Comparison of ENCODE assay signal across 8 cellular contexts in the genomic region with DNA sequence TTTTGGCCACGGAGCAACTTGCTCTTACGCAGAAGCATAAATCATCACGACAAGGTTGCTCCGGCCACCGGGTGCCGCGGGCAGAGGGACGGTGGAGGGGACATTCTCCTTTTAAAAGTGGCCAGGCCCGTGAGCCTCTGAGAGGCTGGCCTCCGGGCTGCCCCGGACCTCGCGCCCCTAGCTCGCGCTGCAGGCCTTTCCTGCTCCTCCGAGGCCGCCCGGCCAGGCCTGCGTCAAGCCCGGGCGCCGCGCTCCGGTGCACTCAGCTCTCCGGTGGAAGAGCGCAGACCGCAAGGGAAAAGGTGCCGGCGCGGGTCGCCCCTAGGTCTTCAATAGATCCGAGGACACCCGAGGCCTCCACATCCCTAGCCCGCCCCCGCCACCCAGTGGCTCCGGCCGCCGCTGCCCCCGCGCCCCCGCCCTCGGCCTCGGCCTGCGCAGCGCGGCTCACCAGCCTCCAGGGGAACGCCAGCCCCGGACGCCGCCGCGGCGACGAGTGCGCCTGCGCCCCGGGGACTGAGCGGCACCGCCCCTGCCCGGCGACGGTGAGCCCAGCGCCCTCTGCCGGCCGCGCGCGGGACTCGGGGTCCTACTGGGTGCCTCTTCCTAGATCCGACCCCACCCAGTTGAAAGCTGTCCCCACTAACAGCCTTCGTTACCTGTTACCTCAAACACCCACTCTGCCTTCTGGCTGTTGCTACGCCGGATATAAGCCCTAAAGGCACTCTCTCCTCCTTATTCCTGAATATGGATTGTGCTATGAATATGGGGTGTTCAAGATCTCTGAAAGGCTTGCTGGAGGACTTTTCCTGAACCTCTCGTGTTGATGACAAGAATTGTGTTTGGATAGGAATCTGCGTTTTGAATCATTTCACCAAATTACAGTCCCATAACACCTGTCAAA. TPM values are rescaled to one million over a fixed set of nuclear protein-coding genes. Genes with fewer than 3 reads are reported as not detected.
DNase-seq lines count a peak whose midpoint lies in the region; ATAC-seq and TF ChIP-seq lines count a peak whose summit lies in the region.

Gene LYRM9, minus strand, starts transcription at position 500 of the 904 bp plus-strand sequence. CDS start 10,671 bp downstream, outside the sequence.

- H3K4me1 ChIP-seq in GM23338 (ENCODE audit: insufficient read depth): peaks cover 70% of the 10 kb centered on the region
- peaks cover 4% of the 10 kb centered on the region for H3K4me1 ChIP-seq in RWPE2 (ENCODE audit: insufficient read depth, poor library complexity, severe bottlenecking)
- H3K4me1 ChIP-seq in neural progenitor cell: peaks cover 43% of the 10 kb centered on the region

- ATAC-seq in GM23338 (peak; percentile 86), RWPE2 (ENCODE audit: low read depth) (peak; percentile 98)

- H3K27ac Mint-ChIP-seq in GM23338 (peak within 1 kb of the TSS; percentile 39; the same call in 1 of the 2 replicates), neural progenitor cell (peak within 1 kb of the TSS; percentile 61)

- no peaks in the 10 kb centered on the region for H3K79me2 ChIP-seq in GM23338 (replicated peaks; ENCODE audit: insufficient read depth)
- H3K79me2 ChIP-seq in neural progenitor cell (ENCODE audit: low read depth): no peaks in the 10 kb centered on the region

- H3K36me3 ChIP-seq in GM23338 (ENCODE audit: insufficient read depth): no peaks in the 10 kb centered on the region
- H3K36me3 ChIP-seq in RWPE2 (ENCODE audit: low read depth): no peaks in the 10 kb centered on the region
- H3K36me3 ChIP-seq in neural progenitor cell: no peaks in the 10 kb centered on the region

- H3K27me3 ChIP-seq in GM23338 (ENCODE audit: insufficient read depth): peaks cover 9% of the 10 kb centered on the region
- H3K27me3 ChIP-seq in RWPE2 (ENCODE audit: insufficient read depth, poor library complexity, severe bottlenecking): no peaks in the 10 kb centered on the region
- H3K27me3 ChIP-seq in neural progenitor cell: peaks cover 16% of the 10 kb centered on the region

- TF ChIP-seq CTCF in GM23338 (conservative IDR thresholded peaks at IDR 0.05; ENCODE audit: low read depth in 2 of 2) (peak; percentile 73 to 83), LNCaP clone FGC (IDR thresholded peaks at IDR 0.05; ENCODE audit: control insufficient read depth, extremely low read depth, insufficient read depth) (peak; percentile 91), RWPE2 (IDR thresholded peaks at IDR 0.05; ENCODE audit: poor library complexity, severe bottlenecking) (peak; percentile 99), foreskin fibroblast (IDR thresholded peaks at IDR 0.05; ENCODE audit: low read depth, low read length) (peak; percentile 77), neural progenitor cell (IDR thresholded peaks at IDR 0.05) (peak; percentile 85)

- H3K9me2 ChIP-seq in GM23338 (ENCODE audit: insufficient read depth): no peaks in the 10 kb centered on the region

- peak within 1 kb of the TSS; percentile 34 for H3K9ac ChIP-seq in neural progenitor cell

- H3K4me2 ChIP-seq in GM23338 (peak within 1 kb of the TSS; percentile 84), neural progenitor cell (peak within 1 kb of the TSS; percentile 80)

- peak within 1 kb of the TSS; percentile 82 for H2AFZ ChIP-seq in GM23338
- peak within 1 kb of the TSS; percentile 78 for H2AFZ ChIP-seq in neural progenitor cell (replicated peaks)

- H4K20me1 ChIP-seq in GM23338 (replicated peaks; ENCODE audit: insufficient read depth): no peaks in the 10 kb centered on the region
- no peaks in the 10 kb centered on the region for H4K20me1 ChIP-seq in neural progenitor cell (ENCODE audit: low read depth)

- peak within 1 kb of the TSS; percentile 66 for H3K4me3 Mint-ChIP-seq in GM23338
- peak within 1 kb of the TSS; percentile 84 for H3K4me3 Mint-ChIP-seq in neural progenitor cell

- DNase-seq in ELR (ENCODE audit: low read depth) (peak; percentile 87), GM23338 (ENCODE audit: low spot score) (peak; percentile 93), LNCaP clone FGC (ENCODE audit: low read depth) (no peak), RWPE2 (ENCODE audit: low spot score) (peak; percentile 80), activated gamma-delta T cell treated with Interleukin-2 at 50 U/mL for 16 hours (peak; percentile 94), foreskin fibroblast (peak; percentile 83 to 95), neural progenitor cell (ENCODE audit: low spot score) (peak; percentile 97), stromal cell of bone marrow (ENCODE audit: low read depth) (peak; percentile 76)

- H3K27ac ChIP-seq in GM23338 (ENCODE audit: low read depth) (peak within 1 kb of the TSS; percentile 22; the same call in 1 of the 2 replicates), RWPE2 (ENCODE audit: poor library complexity, severe bottlenecking) (no peak within 1 kb of the TSS), neural progenitor cell (no peak within 1 kb of the TSS)

- H3K9me3 ChIP-seq in RWPE2 (ENCODE audit: severe bottlenecking) (no peaks in the 10 kb centered on the region), neural progenitor cell (ENCODE audit: low read depth) (no peaks in the 10 kb centered on the region)

- H3K4me3 ChIP-seq in GM23338 (peak within 1 kb of the TSS; percentile 58), LNCaP clone FGC (ENCODE audit: low read depth, low read length) (peak within 1 kb of the TSS; percentile 55), RWPE2 (ENCODE audit: severe bottlenecking) (peak within 1 kb of the TSS; percentile 42), foreskin fibroblast (ENCODE audit: low read depth in 1 of 2, low read length in 2 of 2) (peak within 1 kb of the TSS; percentile 72 to 75), neural progenitor cell (peak within 1 kb of the TSS; percentile 49)

- H3K36me3 Mint-ChIP-seq in GM23338 (ENCODE audit: low read depth) (no peaks in the 10 kb centered on the region), neural progenitor cell (no peaks in the 10 kb centered on the region)

- no peaks in the 10 kb centered on the region for H3K9me3 Mint-ChIP-seq in GM23338
- H3K9me3 Mint-ChIP-seq in neural progenitor cell: no peaks in the 10 kb centered on the region

- H3K4me1 Mint-ChIP-seq in GM23338 (peaks cover 70% of the 10 kb centered on the region), neural progenitor cell (peaks cover 40% of the 10 kb centered on the region)

- H3F3A ChIP-seq in GM23338 (replicated peaks; ENCODE audit: low read depth) (no peaks in the 10 kb centered on the region; the same call in 1 of the 2 replicates), neural progenitor cell (ENCODE audit: low read depth) (peaks cover 8% of the 10 kb centered on the region)

- H3K27me3 Mint-ChIP-seq in GM23338 (ENCODE audit: insufficient read depth, low read depth, poor library complexity) (peaks cover 27% of the 10 kb centered on the region), neural progenitor cell (ENCODE audit: insufficient read depth, low read depth) (peaks cover 9% of the 10 kb centered on the region)

TF ChIP-seq in GM23338, 12 proteins besides CTCF, POLR2A, EP300 and RAD21:
- TF ChIP-seq POLR2AphosphoS5 (IDR thresholded peaks at IDR 0.05; ENCODE audit: low read depth) (peak; percentile 64), ZNF114 (CRISPR knock-in tag; IDR thresholded peaks at IDR 0.05) (no peak)

RNA-seq across cellular contexts. Expression of gene LYRM9, which starts in this region (rescaled TPM):
- total RNA-seq in GM23338 (2014; rRNA removed; shearing (Covaris generic)): 4.7 and 9.8 TPM in 2 replicates
- polyA plus RNA-seq in GM23338 (2016; fragmentation: Nextera tagmentation; extraction: Ambion mirVana): 6.2 and 6.3 TPM in 2 replicates
- total RNA-seq in neural progenitor cell (ENCODE audit: low replicate concordance): 16.0 and 25.5 TPM in 2 replicates
